ENCODE assay signal across 16 cellular contexts in genomic region chr3:196843435-196844110, GRCh38. TPM values are rescaled to one million over a fixed set of nuclear protein-coding genes. Genes with fewer than 3 reads are reported as not detected.
A peak's percentile ranks its signal among the peaks of the same experiment; 100 is the strongest.
DNase-seq lines count a peak whose midpoint lies in the region; ATAC-seq lines count a peak whose summit lies in the region.
"Had no signal": no experiment of that assay in that cellular context is flagged by ENCODE, and none has a peak within 500 bp of the region (broad histone marks: within the 10 kb centered on the region; RNA-seq: fewer than 3 reads in every experiment).

No MANE protein-coding gene starts in this region.

- DNase-seq in SIG-M5 treated with dmso at 0.1 percent for 504 hours (lab: John Stamatoyannopoulos, UW; ENCODE audit: unreplicated experiment): peak; percentile 24
- DNase-seq in SIG-M5 (lab: John Stamatoyannopoulos, UW): no peak
- peak; percentile 27 for DNase-seq in RPMI7951 (ENCODE audit: low read depth)
- DNase-seq in islet precursor cell: peak; percentile 54
- DNase-seq in NCI-H1105 treated with DMSO at 0.1 percent for 48 hours (lab: John Stamatoyannopoulos, UW): no peak
- DNase-seq: COR-L47, EL, H9, NCI-H187, NCI-H2171 treated with DMSO at 0.1 percent for 48 hours, SHP77, T-cell had no signal

- H3K9ac ChIP-seq in skeletal muscle tissue (ENCODE audit: low read depth in 1 of 3, low read length in 3 of 3): no peak overlapping the region

- peak overlapping the region; percentile 25 for H3K27ac ChIP-seq in skeletal muscle tissue (ENCODE audit: low read depth, low read length)

- H3K9me3 ChIP-seq in skeletal muscle tissue (ENCODE audit: control insufficient read depth in 3 of 3, low read length in 3 of 3): no peaks in the 10 kb centered on the region

- H3K4me3 ChIP-seq in skeletal muscle tissue (ENCODE audit: low read length in 3 of 3): peak overlapping the region in 1 of 3 donors; percentile 32

- no peaks in the 10 kb centered on the region for H3K36me3 ChIP-seq in skeletal muscle tissue (ENCODE audit: control insufficient read depth in 3 of 3, insufficient read depth in 3 of 3, low read length in 3 of 3)

- H3K27me3 ChIP-seq in skeletal muscle tissue (ENCODE audit: control insufficient read depth in 3 of 3, insufficient read depth in 3 of 3, low read length in 3 of 3): no peaks in the 10 kb centered on the region

- ATAC-seq in GM19463 (IDR thresholded peaks at IDR 0.05; ENCODE audit: unreplicated experiment): no peak
- no peak for ATAC-seq in HG03520 (IDR thresholded peaks at IDR 0.05; ENCODE audit: unreplicated experiment)
- ATAC-seq: SK-N-SH treated with all-trans-retinoic acid at 6 μM for 48 hours, T-cell had no signal

- peaks cover 6 to 9% (median 6%) of the 10 kb centered on the region in 3 donors for H3K4me1 ChIP-seq in skeletal muscle tissue (ENCODE audit: control insufficient read depth in 3 of 3, insufficient read depth in 3 of 3, low read length in 3 of 3)

RNA-seq across cellular contexts. Expression of gene SENP5, which starts 24.1 kb away (rescaled TPM):
- total RNA-seq in RPMI7951 (2014; rRNA removed; shearing (Covaris generic)): 34.8 and 48.2 TPM in 2 replicates
- 34.4 TPM for total RNA-seq in skeletal muscle tissue

Comparison
In these comparisons a context has a peak if more than half of its experiments do, and no peak if none do; other contexts are left out.
1. DNase-seq: peak in SIG-M5 treated with dmso at 0.1 percent for 504 hours (single experiment), RPMI7951 (single experiment) and islet precursor cell (single experiment); none in SIG-M5 (single experiment) and NCI-H1105 treated with DMSO at 0.1 percent for 48 hours (single experiment).